16 cellular contexts compared by ENCODE assay signal in genomic region chr11:60701509-60701818, GRCh38. TPM values are rescaled to one million over a fixed set of nuclear protein-coding genes. Genes with fewer than 3 reads are reported as not detected.
DNase-seq lines count a peak whose midpoint lies in the region; FAIRE-seq and TF ChIP-seq lines count a peak whose summit lies in the region.
"Had no signal": no experiment of that assay in that cellular context is flagged by ENCODE, and none has a peak within 500 bp of the region (broad histone marks: within the 10 kb centered on the region; RNA-seq: fewer than 3 reads in every experiment).

No MANE protein-coding gene starts in this region.

- 85% methylated on average over 2 of the region's 3 CpGs for WGBS in HUES64
- WGBS in small intestine, 3 donors, result 33 to 59% (median 43%) methylated on average over 3 of the region's 3 CpGs
- 17 to 22% methylated on average over 3 of the region's 3 CpGs for WGBS in GM23248 (ENCODE audit: low coverage in 1 of 2, low lambda C conversion rate in 2 of 2, missing lambda C conversion rate in 2 of 2), 2 experiments

- H3K4me1 Mint-ChIP-seq in chondrocyte (ENCODE audit: low read depth) (no peaks in the 10 kb centered on the region), neural progenitor cell (peaks cover 10% of the 10 kb centered on the region)

- no peaks in the 10 kb centered on the region for H3K9me2 ChIP-seq in GM23248 (ENCODE audit: insufficient read depth)

- H3K79me2 ChIP-seq in OCI-LY3 (ENCODE audit: low read length) (no peaks in the 10 kb centered on the region), neural progenitor cell (ENCODE audit: low read depth) (no peaks in the 10 kb centered on the region), GM23248 (ENCODE audit: insufficient read depth) (no peaks in the 10 kb centered on the region)

- no peaks in the 10 kb centered on the region for H3K36me3 Mint-ChIP-seq in chondrocyte (ENCODE audit: low read depth)
- H3K36me3 Mint-ChIP-seq in neural progenitor cell, result no peaks in the 10 kb centered on the region

- peaks cover 11% of the 10 kb centered on the region for H3K27me3 Mint-ChIP-seq in chondrocyte (ENCODE audit: low read depth)
- H3K27me3 Mint-ChIP-seq in neural progenitor cell (ENCODE audit: insufficient read depth, low read depth), result no peaks in the 10 kb centered on the region

- in situ Hi-C loops in GM23248 (cut with MboI), result no loop called here

- H3K4me2 ChIP-seq in OCI-LY3 (ENCODE audit: low read length) (peak overlapping the region; percentile 73), neural progenitor cell (peak overlapping the region; percentile 35), GM23248 (ENCODE audit: unreplicated experiment) (no peak overlapping the region)
- H3K4me2 ChIP-seq: BLaER1 treated with 17β-estradiol and CSF1 and Interleukin-3, amounts not matched to agents 10 nM and 100 nM had no signal

- TF ChIP-seq CTCF in OCI-LY3 (IDR thresholded peaks at IDR 0.05; ENCODE audit: low read depth, low read length) (no peak), chondrocyte (IDR thresholded peaks at IDR 0.05) (peak; percentile 25), neural progenitor cell (IDR thresholded peaks at IDR 0.05) (no peak)

- no peaks in the 10 kb centered on the region for H3K9me3 Mint-ChIP-seq in chondrocyte (ENCODE audit: low read depth)
- no peaks in the 10 kb centered on the region for H3K9me3 Mint-ChIP-seq in neural progenitor cell

- H3K4me1 ChIP-seq in HUES64 (ENCODE audit: insufficient read depth, low read length), result peaks cover 5% of the 10 kb centered on the region; the same call in 1 of the 2 replicates
- H3K4me1 ChIP-seq in OCI-LY3 (ENCODE audit: low read length), result peaks cover 3% of the 10 kb centered on the region; the same call in 1 of the 2 replicates
- peaks cover 4% of the 10 kb centered on the region for H3K4me1 ChIP-seq in neural progenitor cell
- H3K4me1 ChIP-seq in small intestine (ENCODE audit: control insufficient read depth in 2 of 2, insufficient read depth in 1 of 2, low read depth in 1 of 2, low read length in 1 of 2), result peaks cover 0 to 2% of the 10 kb centered on the region in 2 donors
- H3K4me1 ChIP-seq in GM23248 (ENCODE audit: insufficient read depth), result no peaks in the 10 kb centered on the region

- H3K27ac Mint-ChIP-seq in chondrocyte (ENCODE audit: unreplicated experiment), result no peak overlapping the region
- H3K27ac Mint-ChIP-seq in neural progenitor cell, result no peak overlapping the region

- H4K20me1 ChIP-seq in OCI-LY3 (ENCODE audit: insufficient read depth, low read length) (no peaks in the 10 kb centered on the region), neural progenitor cell (ENCODE audit: low read depth) (no peaks in the 10 kb centered on the region), GM23248 (ENCODE audit: insufficient read depth) (no peaks in the 10 kb centered on the region)
- H4K20me1 ChIP-seq: BLaER1 treated with 17β-estradiol and CSF1 and Interleukin-3, amounts not matched to agents 10 nM and 100 nM had no signal

- H3K4me3 Mint-ChIP-seq in chondrocyte (ENCODE audit: unreplicated experiment), result no peak overlapping the region
- H3K4me3 Mint-ChIP-seq in neural progenitor cell, result no peak overlapping the region

- H3F3A ChIP-seq in neural progenitor cell (ENCODE audit: low read depth) (no peaks in the 10 kb centered on the region), GM23248 (ENCODE audit: insufficient read depth) (no peaks in the 10 kb centered on the region)

- no peaks in the 10 kb centered on the region for H3K36me3 ChIP-seq in HUES64 (ENCODE audit: insufficient read depth, low read length)
- no peaks in the 10 kb centered on the region for H3K36me3 ChIP-seq in OCI-LY3 (replicated peaks; ENCODE audit: low read depth, low read length)
- no peaks in the 10 kb centered on the region for H3K36me3 ChIP-seq in neural progenitor cell
- no peaks in the 10 kb centered on the region for H3K36me3 ChIP-seq in small intestine (ENCODE audit: control insufficient read depth in 2 of 2, insufficient read depth in 2 of 2, low read length in 2 of 2)
- H3K36me3 ChIP-seq in GM23248 (ENCODE audit: low read depth), result no peaks in the 10 kb centered on the region
- H3K36me3 ChIP-seq: BLaER1 treated with 17β-estradiol and CSF1 and Interleukin-3, amounts not matched to agents 10 nM and 100 nM had no signal

- FAIRE-seq in small intestine (lab: Jason Lieb, UNC), result no peak
- FAIRE-seq: D721Med had no signal

- no peak overlapping the region for H3K4me3 ChIP-seq in HUES64 (ENCODE audit: low read length)
- H3K4me3 ChIP-seq in OCI-LY3 (ENCODE audit: low read length), result peak overlapping the region; percentile 64
- no peak overlapping the region for H3K4me3 ChIP-seq in neural progenitor cell
- H3K4me3 ChIP-seq in small intestine (ENCODE audit: low read depth in 1 of 2, low read length in 2 of 2), result peak overlapping the region in 1 of 2 donors; percentile 53
- H3K4me3 ChIP-seq in GM23248, result no peak overlapping the region
- H3K4me3 ChIP-seq: BLaER1 treated with 17β-estradiol and CSF1 and Interleukin-3, amounts not matched to agents 10 nM and 100 nM; SK-N-MC had no signal

- H3K27me3 ChIP-seq in HUES64 (ENCODE audit: insufficient read depth, low read length) (no peaks in the 10 kb centered on the region), OCI-LY3 (ENCODE audit: low read depth, low read length) (0 out of 2 replicates have a peak, but pooled peaks cover 6% of the 10 kb centered on the region), neural progenitor cell (no peaks in the 10 kb centered on the region), small intestine (ENCODE audit: control insufficient read depth in 2 of 2, insufficient read depth in 2 of 2, low read length in 2 of 2) (no peaks in the 10 kb centered on the region), GM23248 (replicated peaks; ENCODE audit: insufficient read depth) (0 out of 2 replicates have a peak, but pooled peaks cover 4% of the 10 kb centered on the region)
- H3K27me3 ChIP-seq: BLaER1 treated with 17β-estradiol and CSF1 and Interleukin-3, amounts not matched to agents 10 nM and 100 nM; Peyer's patch had no signal

- H3K9me3 ChIP-seq in HUES64 (ENCODE audit: insufficient read depth, low read depth, low read length) (no peaks in the 10 kb centered on the region), OCI-LY3 (ENCODE audit: insufficient read depth, low read length) (no peaks in the 10 kb centered on the region), neural progenitor cell (ENCODE audit: low read depth) (no peaks in the 10 kb centered on the region), small intestine (ENCODE audit: control insufficient read depth, low read depth) (no peaks in the 10 kb centered on the region), GM23248 (ENCODE audit: low read depth) (no peaks in the 10 kb centered on the region)
- H3K9me3 ChIP-seq: BLaER1 treated with 17β-estradiol and CSF1 and Interleukin-3, amounts not matched to agents 10 nM and 100 nM; Peyer's patch had no signal

- no peak for DNase-seq in chondrocyte (ENCODE audit: low spot score)
- no peak for DNase-seq in neural progenitor cell (ENCODE audit: low spot score)
- no peak for DNase-seq in small intestine
- no peak for DNase-seq in GM23248
- DNase-seq in NCI-H2029 treated with DMSO at 0.1 percent for 48 hours (lab: John Stamatoyannopoulos, UW), result no peak
- DNase-seq in RPMI8226, result no peak
- DNase-seq: NCI-H2227 treated with DMSO at 0.1 percent for 48 hours, NCI-H510A treated with DMSO at 0.1 percent for 48 hours, Peyer's patch, Right ventricle myocardium superior had no signal

- H3K27ac ChIP-seq in HUES64 (ENCODE audit: low read depth, low read length), result no peak overlapping the region
- H3K27ac ChIP-seq in OCI-LY3 (ENCODE audit: low read length), result no peak overlapping the region
- no peak overlapping the region for H3K27ac ChIP-seq in neural progenitor cell
- no peak overlapping the region for H3K27ac ChIP-seq in small intestine (ENCODE audit: low read depth in 1 of 2, low read length in 1 of 2)
- no peak overlapping the region for H3K27ac ChIP-seq in GM23248
- H3K27ac ChIP-seq: BLaER1 treated with 17β-estradiol and CSF1 and Interleukin-3, amounts not matched to agents 10 nM and 100 nM; SK-N-MC had no signal

- H2AFZ ChIP-seq in OCI-LY3 (ENCODE audit: low read depth, low read length) (peak overlapping the region; percentile 85), neural progenitor cell (replicated peaks) (peak overlapping the region; percentile 99), GM23248 (no peak overlapping the region)

- H3K9ac ChIP-seq in HUES64 (ENCODE audit: low read depth, low read length) (peak overlapping the region; percentile 29; the same call in 1 of the 2 replicates), OCI-LY3 (ENCODE audit: low read length) (peak overlapping the region; percentile 34), neural progenitor cell (no peak overlapping the region), GM23248 (no peak overlapping the region)
- H3K9ac ChIP-seq: BLaER1 treated with 17β-estradiol and CSF1 and Interleukin-3, amounts not matched to agents 10 nM and 100 nM had no signal

RNA-seq across cellular contexts. Expression of gene MS4A8, which starts 2.1 kb away (rescaled TPM):
- not detected for polyA plus RNA-seq in HUES64 (2013, experiment 1 of 2)
- not detected for polyA plus RNA-seq in HUES64 (2013, experiment 2 of 2)
- not detected in 3 replicates for total RNA-seq in chondrocyte
- not detected in 2 replicates for total RNA-seq in neural progenitor cell (ENCODE audit: low replicate concordance)
- 100 to 1,000 TPM in 2 of 3 donors, 10 to 100 TPM in 1; 35.7 to 265 (median 225) TPM for polyA plus RNA-seq in small intestine
- not detected in 2 replicates for total RNA-seq in GM23248 (2014; rRNA removed; shearing (Covaris generic))
- polyA plus RNA-seq in GM23248 (2016; fragmentation: Nextera tagmentation; extraction: Ambion mirVana), result not detected in 2 replicates
- total RNA-seq: LHCN-M2, Right ventricle myocardium superior had no signal

RNA-seq across cellular contexts. Expression of gene MS4A18, which starts 23.1 kb away (rescaled TPM):
- not detected for polyA plus RNA-seq in HUES64 (2013, experiment 1 of 2)
- polyA plus RNA-seq in HUES64 (2013, experiment 2 of 2), result not detected
- total RNA-seq in chondrocyte, result not detected in 3 replicates
- not detected in 2 replicates for total RNA-seq in neural progenitor cell (ENCODE audit: low replicate concordance)
- polyA plus RNA-seq in small intestine, result 1 to 10 TPM in 1 of 3 donors, under 1 TPM in 1, not detected in 1; 0.97 to 1.1 TPM
- not detected in 2 replicates for total RNA-seq in GM23248 (2014; rRNA removed; shearing (Covaris generic))
- polyA plus RNA-seq in GM23248 (2016; fragmentation: Nextera tagmentation; extraction: Ambion mirVana), result not detected in 2 replicates
- total RNA-seq: LHCN-M2, Right ventricle myocardium superior had no signal

RNA-seq across cellular contexts. Expression of gene MS4A15, which starts 55.2 kb away (rescaled TPM):
- polyA plus RNA-seq in HUES64 (2013, experiment 1 of 2), result not detected
- polyA plus RNA-seq in HUES64 (2013, experiment 2 of 2), result not detected
- total RNA-seq in chondrocyte (not detected in 3 replicates), neural progenitor cell (ENCODE audit: low replicate concordance) (0.09 TPM in 1 of 2 replicates, not detected in the other)
- polyA plus RNA-seq in small intestine (1 to 10 TPM in 2 of 3 donors, under 1 TPM in 1; 0.09 to 7.6 (median 5.1) TPM), GM23248 (2016; fragmentation: Nextera tagmentation; extraction: Ambion mirVana) (not detected in 2 replicates)
- total RNA-seq in GM23248 (2014; rRNA removed; shearing (Covaris generic)), result not detected in 2 replicates
- total RNA-seq: LHCN-M2, Right ventricle myocardium superior had no signal

Comparison
In these comparisons a context has a peak if more than half of its experiments do, and no peak if none do; other contexts are left out.
1. H3K9ac ChIP-seq: peak in HUES64 (single experiment) and OCI-LY3 (single experiment); none in neural progenitor cell (single experiment) and GM23248 (single experiment).